Comparison of ENCODE assay signal across 1 cellular context in genomic region chr11:8593935-8594909, GRCh38.
TF ChIP-seq lines count a peak whose summit lies in the region.

TSS of gene STK33 (minus strand) at chr11:8594228. CDS start at chr11:8474905, 119,323 bp downstream.

TF ChIP-seq in SK-N-SH, 30 proteins besides CTCF, POLR2A, EP300 and RAD21 (continued from another document):
- TF ChIP-seq EZH2phosphoT487 (IDR thresholded peaks at IDR 0.05; ENCODE audit: borderline replicate concordance, low read depth) (no peak), RXRA (IDR thresholded peaks at IDR 0.05; ENCODE audit: borderline replicate concordance, low read depth) (0 out of 2 replicates have a peak, but pooled peaks have one; percentile 11), MAX (IDR thresholded peaks at IDR 0.05; ENCODE audit: low read depth) (peak; percentile 78)
